In the genomic region with DNA sequence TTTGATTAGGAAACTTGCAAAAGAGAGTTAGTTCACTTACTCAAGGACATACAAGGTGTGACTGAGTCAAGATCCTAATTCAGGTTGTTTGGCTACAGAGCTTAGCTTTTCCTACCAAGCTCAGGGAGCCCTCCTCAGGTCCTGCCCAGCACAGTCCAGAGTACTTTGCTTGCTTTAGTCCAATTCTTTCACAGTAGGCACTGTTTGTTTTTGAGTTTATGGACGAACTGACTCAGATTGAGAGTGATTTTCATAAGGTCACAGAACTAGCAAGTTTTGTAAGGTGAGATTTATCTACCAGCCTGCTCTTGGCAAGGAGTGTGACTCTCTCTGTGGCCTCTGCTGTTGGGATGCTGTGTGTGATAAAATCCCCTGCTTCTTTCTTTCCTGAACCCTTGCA, we compare ENCODE assay signal across 19 cellular contexts.
DNase-seq lines count a peak whose midpoint lies in the region; ATAC-seq and TF ChIP-seq lines count a peak whose summit lies in the region.
"Had no signal": no experiment of that assay in that cellular context is flagged by ENCODE, and none has a peak within 500 bp of the region (broad histone marks: within the 10 kb centered on the region; RNA-seq: fewer than 3 reads in every experiment).

No MANE protein-coding gene starts in this region.

- intact Hi-C loops in cardiac septum (cut with DNase I), result no loop called here
- intact Hi-C loops in lower lobe of right lung (cut with DNase I), result no loop called here
- intact Hi-C loops in activated T-helper 1 cell treated with anti-CD3 and anti-CD28 coated beads, Interleukin-12 subunit alpha, Interleukin-12 subunit beta, Interleukin-2, Interleukin-4 antibody, amounts not matched to agents 30 ng/mL and 10 ng/mL and 1 ng/mL, durations not matched to agents 14 hours and 24 hours and 36 hours (cut with micrococcal nuclease), result no loop called here

- in situ Hi-C loops in G401 (cut with HindIII; ENCODE audit: low sequenced_read_pairs), result no loop called here

- peaks cover 22% of the 10 kb centered on the region for H3K4me1 ChIP-seq in cardiac muscle cell (ENCODE audit: low read depth)
- H3K4me1 ChIP-seq in lower lobe of right lung, result no peaks in the 10 kb centered on the region
- peaks cover 0 to 29% (median 3%) of the 10 kb centered on the region in 3 donors for H3K4me1 ChIP-seq in gastroesophageal sphincter

- DNase-seq in cardiac muscle cell (ENCODE audit: low read depth in 1 of 2, low spot score in 1 of 2), result no peak
- DNase-seq in cardiac septum (ENCODE audit: low spot score), result no peak
- DNase-seq in choroid plexus epithelial cell (ENCODE audit: low read depth), result peak; percentile 39
- no peak for DNase-seq in lower lobe of right lung
- DNase-seq in G401 (ENCODE audit: low spot score), result no peak
- DNase-seq in activated T-helper 1 cell treated with anti-CD3 and anti-CD28 coated beads, Interleukin-12 subunit alpha, Interleukin-12 subunit beta, Interleukin-2, Interleukin-4 antibody, amounts not matched to agents 30 ng/mL and 10 ng/mL and 1 ng/mL, durations not matched to agents 14 hours and 24 hours and 36 hours (ENCODE audit: low spot score), result no peak
- DNase-seq: activated CD8-positive, alpha-beta memory T cell treated with anti-CD3 and anti-CD28 coated beads, Interleukin-2, amount 10 ng/mL, durations not matched to agents 7 days and 5 days; activated naive CD4-positive, alpha-beta T cell; CD8-positive, alpha-beta T cell; NCI-H1092; NCI-H2227 treated with DMSO at 0.1 percent for 48 hours; NK-92 treated with Interleukin-12 subunit alpha and Interleukin-12 subunit beta, amount 100 ng/mL, for 24 hours; SHP77 treated with DMSO at 0.1 percent for 48 hours; stimulated activated naive CD8-positive, alpha-beta T cell treated with anti-CD3 and anti-CD28 coated beads, Interleukin-15, Interleukin-2, amounts not matched to agents 100 U/mL and 50 U/mL, for 24 hours had no signal

- no peak for TF ChIP-seq POLR2A in gastroesophageal sphincter (IDR thresholded peaks at IDR 0.05)

- no peak for TF ChIP-seq CTCF in cardiac muscle cell (IDR thresholded peaks at IDR 0.05; ENCODE audit: low read depth, low read length)
- TF ChIP-seq CTCF in choroid plexus epithelial cell (conservative IDR thresholded peaks at IDR 0.05; ENCODE audit: low read depth, low read length), result peak; percentile 20
- TF ChIP-seq CTCF in lower lobe of right lung (IDR thresholded peaks at IDR 0.05), result no peak
- no peak for TF ChIP-seq CTCF in gastroesophageal sphincter (IDR thresholded peaks at IDR 0.05)

- H3K4me3 Mint-ChIP-seq in activated T-helper 1 cell treated with anti-CD3 and anti-CD28 coated beads, Interleukin-12 subunit alpha, Interleukin-12 subunit beta, Interleukin-2, Interleukin-4 antibody, amounts not matched to agents 30 ng/mL and 10 ng/mL and 1 ng/mL, durations not matched to agents 14 hours and 24 hours and 36 hours, result no peak overlapping the region
- H3K4me3 Mint-ChIP-seq: activated CD8-positive, alpha-beta memory T cell treated with anti-CD3 and anti-CD28 coated beads, Interleukin-2, amount 10 ng/mL, durations not matched to agents 7 days and 5 days; CD8-positive, alpha-beta T cell; dendritic cell treated with granulocyte-macrophage colony-stimulating factor and Interleukin-4, amounts not matched to agents 40 ng/mL and 50 ng/mL, for 4 days; T-helper 1 cell treated with Interleukin-12 subunit alpha and Interleukin-12 subunit beta and Interleukin-4 antibody, amounts not matched to agents 30 μg/mL and 1 μg/mL, for 36 hours had no signal

- H3K27me3 Mint-ChIP-seq in activated T-helper 1 cell treated with anti-CD3 and anti-CD28 coated beads, Interleukin-12 subunit alpha, Interleukin-12 subunit beta, Interleukin-2, Interleukin-4 antibody, amounts not matched to agents 30 ng/mL and 10 ng/mL and 1 ng/mL, durations not matched to agents 14 hours and 24 hours and 36 hours (ENCODE audit: insufficient read depth), result peaks cover 2% of the 10 kb centered on the region
- H3K27me3 Mint-ChIP-seq: activated CD8-positive, alpha-beta memory T cell treated with anti-CD3 and anti-CD28 coated beads, Interleukin-2, amount 10 ng/mL, durations not matched to agents 7 days and 5 days; dendritic cell treated with granulocyte-macrophage colony-stimulating factor and Interleukin-4, amounts not matched to agents 40 ng/mL and 50 ng/mL, for 4 days had no signal

- H3K4me1 Mint-ChIP-seq in activated T-helper 1 cell treated with anti-CD3 and anti-CD28 coated beads, Interleukin-12 subunit alpha, Interleukin-12 subunit beta, Interleukin-2, Interleukin-4 antibody, amounts not matched to agents 30 ng/mL and 10 ng/mL and 1 ng/mL, durations not matched to agents 14 hours and 24 hours and 36 hours (ENCODE audit: low read depth), result no peaks in the 10 kb centered on the region
- H3K4me1 Mint-ChIP-seq: activated CD8-positive, alpha-beta memory T cell treated with anti-CD3 and anti-CD28 coated beads, Interleukin-2, amount 10 ng/mL, durations not matched to agents 7 days and 5 days had no signal

- 33 to 71% methylated on average over 1 of the region's 1 CpG for WGBS in gastroesophageal sphincter (ENCODE audit: low coverage in 1 of 2), 2 donors

- no peak overlapping the region for H3K4me3 ChIP-seq in cardiac muscle cell
- H3K4me3 ChIP-seq in choroid plexus epithelial cell (ENCODE audit: low read depth, low read length), result no peak overlapping the region
- H3K4me3 ChIP-seq in lower lobe of right lung, result no peak overlapping the region
- no peak overlapping the region for H3K4me3 ChIP-seq in gastroesophageal sphincter
- H3K4me3 ChIP-seq: esophagus muscularis mucosa had no signal

- ATAC-seq in lower lobe of right lung (peak; percentile 75 to 86), gastroesophageal sphincter (no peak), GM18873 (IDR thresholded peaks at IDR 0.05; ENCODE audit: low FRiP score, unreplicated experiment) (no peak)
- ATAC-seq: activated CD8-positive, alpha-beta memory T cell treated with anti-CD3 and anti-CD28 coated beads, Interleukin-2, amount 10 ng/mL, durations not matched to agents 7 days and 5 days; CD8-positive, alpha-beta T cell; stimulated activated naive CD8-positive, alpha-beta T cell treated with anti-CD3 and anti-CD28 coated beads, Interleukin-15, Interleukin-2, amounts not matched to agents 100 U/mL and 50 U/mL, for 24 hours had no signal

- H3K27me3 ChIP-seq in cardiac muscle cell (no peaks in the 10 kb centered on the region), lower lobe of right lung (ENCODE audit: low read depth) (no peaks in the 10 kb centered on the region), gastroesophageal sphincter (no peaks in the 10 kb centered on the region)
- H3K27me3 ChIP-seq: esophagus muscularis mucosa had no signal

- H3K36me3 ChIP-seq in cardiac muscle cell, result no peaks in the 10 kb centered on the region
- H3K36me3 ChIP-seq in lower lobe of right lung, result no peaks in the 10 kb centered on the region
- no peaks in the 10 kb centered on the region for H3K36me3 ChIP-seq in gastroesophageal sphincter
- H3K36me3 ChIP-seq: esophagus muscularis mucosa had no signal

- H3K9me3 ChIP-seq in cardiac muscle cell (ENCODE audit: low read depth), result no peaks in the 10 kb centered on the region
- H3K9me3 ChIP-seq in lower lobe of right lung, result no peaks in the 10 kb centered on the region
- no peaks in the 10 kb centered on the region for H3K9me3 ChIP-seq in gastroesophageal sphincter
- H3K9me3 ChIP-seq: esophagus muscularis mucosa had no signal

- no peaks in the 10 kb centered on the region for H3K36me3 Mint-ChIP-seq in activated T-helper 1 cell treated with anti-CD3 and anti-CD28 coated beads, Interleukin-12 subunit alpha, Interleukin-12 subunit beta, Interleukin-2, Interleukin-4 antibody, amounts not matched to agents 30 ng/mL and 10 ng/mL and 1 ng/mL, durations not matched to agents 14 hours and 24 hours and 36 hours (ENCODE audit: low read depth)
- H3K36me3 Mint-ChIP-seq: activated CD8-positive, alpha-beta memory T cell treated with anti-CD3 and anti-CD28 coated beads, Interleukin-2, amount 10 ng/mL, durations not matched to agents 7 days and 5 days; CD8-positive, alpha-beta T cell had no signal

- H3K9me3 Mint-ChIP-seq in activated T-helper 1 cell treated with anti-CD3 and anti-CD28 coated beads, Interleukin-12 subunit alpha, Interleukin-12 subunit beta, Interleukin-2, Interleukin-4 antibody, amounts not matched to agents 30 ng/mL and 10 ng/mL and 1 ng/mL, durations not matched to agents 14 hours and 24 hours and 36 hours, result no peaks in the 10 kb centered on the region
- H3K9me3 Mint-ChIP-seq: dendritic cell treated with granulocyte-macrophage colony-stimulating factor and Interleukin-4, amounts not matched to agents 40 ng/mL and 50 ng/mL, for 4 days; T-helper 1 cell treated with Interleukin-12 subunit alpha and Interleukin-12 subunit beta and Interleukin-4 antibody, amounts not matched to agents 30 μg/mL and 1 μg/mL, for 36 hours had no signal

- no peak for TF ChIP-seq EP300 in gastroesophageal sphincter (IDR thresholded peaks at IDR 0.05)

- H3K27ac ChIP-seq in cardiac muscle cell (peak overlapping the region; percentile 3), lower lobe of right lung (peak overlapping the region; percentile 32), gastroesophageal sphincter (no peak overlapping the region)
- H3K27ac ChIP-seq: esophagus muscularis mucosa had no signal

- H3K27ac Mint-ChIP-seq in activated T-helper 1 cell treated with anti-CD3 and anti-CD28 coated beads, Interleukin-12 subunit alpha, Interleukin-12 subunit beta, Interleukin-2, Interleukin-4 antibody, amounts not matched to agents 30 ng/mL and 10 ng/mL and 1 ng/mL, durations not matched to agents 14 hours and 24 hours and 36 hours, result no peak overlapping the region
- H3K27ac Mint-ChIP-seq: activated CD8-positive, alpha-beta memory T cell treated with anti-CD3 and anti-CD28 coated beads, Interleukin-2, amount 10 ng/mL, durations not matched to agents 7 days and 5 days; CD8-positive, alpha-beta T cell; dendritic cell treated with granulocyte-macrophage colony-stimulating factor and Interleukin-4, amounts not matched to agents 40 ng/mL and 50 ng/mL, for 4 days; T-helper 1 cell treated with Interleukin-12 subunit alpha and Interleukin-12 subunit beta and Interleukin-4 antibody, amounts not matched to agents 30 μg/mL and 1 μg/mL, for 36 hours had no signal

Comparison
In these comparisons a context has a peak if more than half of its experiments do, and no peak if none do; other contexts are left out.
1. H3K27ac ChIP-seq: peak in cardiac muscle cell (single experiment) and lower lobe of right lung (single experiment); none in gastroesophageal sphincter (0 of 4).
2. ATAC-seq: peak in lower lobe of right lung (2 of 2); none in gastroesophageal sphincter (single experiment) and GM18873 (single experiment).